Comparison of ENCODE assay signal across 2 cellular contexts in genomic region chr4:139535852-139536234, GRCh38.
TF ChIP-seq lines count a peak whose summit lies in the region.

No MANE protein-coding gene starts in this region.

TF ChIP-seq in liver, 16 proteins besides CTCF, POLR2A, EP300 and RAD21:
- no peak for TF ChIP-seq EGR1 (IDR thresholded peaks at IDR 0.05; ENCODE audit: low read depth in 2 of 2)
- TF ChIP-seq YY1 (IDR thresholded peaks at IDR 0.05): peak; percentile 89
- no peak for TF ChIP-seq JUND (IDR thresholded peaks at IDR 0.05)
- TF ChIP-seq FOXA2 (IDR thresholded peaks at IDR 0.05): peak; percentile 89
- no peak for TF ChIP-seq NR2F2 (IDR thresholded peaks at IDR 0.05)
- no peak for TF ChIP-seq RXRA (IDR thresholded peaks at IDR 0.05)
- no peak for TF ChIP-seq GABPA (IDR thresholded peaks at IDR 0.05 in 1 of 2, conservative IDR thresholded peaks at IDR 0.05 in 1 of 2)
- TF ChIP-seq MAX (IDR thresholded peaks at IDR 0.05): no peak
- no peak for TF ChIP-seq ZBTB33 (IDR thresholded peaks at IDR 0.05)
- TF ChIP-seq FOXA1 (IDR thresholded peaks at IDR 0.05): peak; percentile 79
- TF ChIP-seq REST (IDR thresholded peaks at IDR 0.05): peak; percentile 31
- peak; percentile 14 for TF ChIP-seq ATF3 (IDR thresholded peaks at IDR 0.05)
- peak in 1 of 2 donors; percentile 38 for TF ChIP-seq HNF4A (conservative IDR thresholded peaks at IDR 0.05)
- no peak for TF ChIP-seq SP1 (IDR thresholded peaks at IDR 0.05)
- TF ChIP-seq HNF4G (IDR thresholded peaks at IDR 0.05): no peak
- TF ChIP-seq TAF1 (conservative IDR thresholded peaks at IDR 0.05): peak; percentile 49
TF ChIP-seq in liver: peak in this region for 7.

TF ChIP-seq in SK-N-SH treated with all-trans-retinoic acid at 6 μM for 48 hours, 23 proteins besides CTCF, POLR2A, EP300 and RAD21:
- no peak for TF ChIP-seq ZFP3 (CRISPR knock-in tag; IDR thresholded peaks at IDR 0.05)
- no peak for TF ChIP-seq PPARA (CRISPR knock-in tag; IDR thresholded peaks at IDR 0.05; ENCODE audit: borderline replicate concordance)
- TF ChIP-seq ZFP30 (CRISPR knock-in tag; IDR thresholded peaks at IDR 0.05): no peak
- TF ChIP-seq ZC3H10 (CRISPR knock-in tag; IDR thresholded peaks at IDR 0.05): no peak
- TF ChIP-seq CSRNP3 (CRISPR knock-in tag; IDR thresholded peaks at IDR 0.05): no peak
- no peak for TF ChIP-seq CREB5 (CRISPR knock-in tag; IDR thresholded peaks at IDR 0.05; ENCODE audit: low read depth)
- TF ChIP-seq TOX (CRISPR knock-in tag; IDR thresholded peaks at IDR 0.05; ENCODE audit: borderline replicate concordance): no peak
- no peak for TF ChIP-seq BACH2 (CRISPR knock-in tag; IDR thresholded peaks at IDR 0.05; ENCODE audit: borderline replicate concordance)
- TF ChIP-seq TSHZ2 (CRISPR knock-in tag; IDR thresholded peaks at IDR 0.05): no peak
- TF ChIP-seq ARNTL (CRISPR knock-in tag; IDR thresholded peaks at IDR 0.05; ENCODE audit: borderline replicate concordance, low read depth): no peak
- no peak for TF ChIP-seq ZNF8 (CRISPR knock-in tag; IDR thresholded peaks at IDR 0.05)
- TF ChIP-seq PATZ1 (CRISPR knock-in tag; IDR thresholded peaks at IDR 0.05; ENCODE audit: borderline replicate concordance): no peak
- TF ChIP-seq TCF4 (CRISPR knock-in tag; IDR thresholded peaks at IDR 0.05; ENCODE audit: borderline replicate concordance): no peak
- no peak for TF ChIP-seq POU6F1 (CRISPR knock-in tag; IDR thresholded peaks at IDR 0.05; ENCODE audit: borderline replicate concordance, low read depth)
